10 cellular contexts compared by ENCODE assay signal in the genomic region with DNA sequence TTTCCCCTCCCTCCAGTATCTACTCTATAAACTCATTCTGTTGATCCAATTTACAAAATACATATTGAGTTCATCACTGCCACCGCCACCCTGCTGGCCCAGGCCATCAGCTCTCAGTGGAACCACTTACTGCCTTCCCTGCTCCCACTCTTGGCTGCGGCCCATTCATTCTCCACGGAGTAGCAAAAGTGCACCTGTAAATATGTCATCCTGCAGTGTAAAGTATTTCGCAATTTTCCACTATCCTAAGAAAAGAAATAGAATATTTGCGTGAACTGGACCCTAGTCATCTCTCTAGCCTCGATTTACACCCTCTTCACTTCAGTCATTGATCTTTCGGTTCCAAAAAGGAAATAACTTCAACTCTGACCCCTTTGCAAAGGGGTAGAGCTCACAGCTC.
"Had no signal": no experiment of that assay in that cellular context is flagged by ENCODE, and none has a peak within 500 bp of the region (broad histone marks: within the 10 kb centered on the region; RNA-seq: fewer than 3 reads in every experiment).

No MANE protein-coding gene starts in this region.

- H3K9ac ChIP-seq: GM23248 had no signal

- H3K27ac ChIP-seq: GM23248 had no signal

- DNase-seq: GM23248, GOT3, H7, H9, HCEC 1CT, HFFc6 had no signal

- H3K9me3 ChIP-seq: HAP-1 had no signal

- H3K36me3 ChIP-seq: HAP-1 had no signal

- H3K4me2 ChIP-seq: GM23338 had no signal

- H2AFZ ChIP-seq: GM23248, GM23338 had no signal

- H3K4me1 ChIP-seq: HAP-1 had no signal

- H3K4me3 ChIP-seq: GM23248, GM23338, HAP-1 had no signal

- FAIRE-seq: H54 had no signal

- ATAC-seq: GM23338, HCT116 had no signal
